Comparison of ENCODE assay signal across 19 cellular contexts in genomic region chr6:137893726-137894125, GRCh38.
"Had no signal": no experiment of that assay in that cellular context is flagged by ENCODE, and none has a peak within 500 bp of the region (broad histone marks: within the 10 kb centered on the region; RNA-seq: fewer than 3 reads in every experiment).

No MANE protein-coding gene starts in this region.

- H3K27ac ChIP-seq: adrenal gland, heart right ventricle, left lung, psoas muscle, right lobe of liver, suprapubic skin, VCaP had no signal

- DNase-seq: activated CD4-positive, alpha-beta T cell treated with anti-CD3 and anti-CD28 coated beads for 36 hours; activated CD8-positive, alpha-beta memory T cell treated with anti-CD3 and anti-CD28 coated beads for 24 hours; activated naive CD4-positive, alpha-beta T cell treated with anti-CD3 and anti-CD28 coated beads for 36 hours; adrenal gland; central memory CD4-positive, alpha-beta T cell; cortex of kidney; effector CD8-positive, alpha-beta T cell; heart right ventricle; islet precursor cell; left lung; mesendoderm; nephron progenitor cell; psoas muscle; right lobe of liver; stimulated activated CD4-positive, alpha-beta T cell treated with anti-CD3 and anti-CD28 coated beads, Interleukin-12 subunit alpha, Interleukin-12 subunit beta, amount 100 ng/mL, for 4 hours; stimulated activated naive CD4-positive, alpha-beta T cell treated with Interleukin-2 at 50 U/mL for 16 hours; T1000 had no signal

- H3K4me1 ChIP-seq: adrenal gland, left lung, right lobe of liver had no signal

- ATAC-seq: activated CD4-positive, alpha-beta T cell treated with anti-CD3 and anti-CD28 coated beads for 36 hours; heart right ventricle; left lung; psoas muscle; right lobe of liver had no signal

- H3K27me3 ChIP-seq: adrenal gland, heart right ventricle, left lung, right lobe of liver, suprapubic skin had no signal

- H3K4me3 ChIP-seq: adrenal gland, heart right ventricle, left lung, psoas muscle, right lobe of liver, suprapubic skin had no signal

- H3K9me3 ChIP-seq: adrenal gland, left lung, psoas muscle, right lobe of liver, suprapubic skin had no signal

- H3K36me3 ChIP-seq: adrenal gland, heart right ventricle, left lung, right lobe of liver, suprapubic skin had no signal
